3 cellular contexts compared by ENCODE assay signal in the genomic region with DNA sequence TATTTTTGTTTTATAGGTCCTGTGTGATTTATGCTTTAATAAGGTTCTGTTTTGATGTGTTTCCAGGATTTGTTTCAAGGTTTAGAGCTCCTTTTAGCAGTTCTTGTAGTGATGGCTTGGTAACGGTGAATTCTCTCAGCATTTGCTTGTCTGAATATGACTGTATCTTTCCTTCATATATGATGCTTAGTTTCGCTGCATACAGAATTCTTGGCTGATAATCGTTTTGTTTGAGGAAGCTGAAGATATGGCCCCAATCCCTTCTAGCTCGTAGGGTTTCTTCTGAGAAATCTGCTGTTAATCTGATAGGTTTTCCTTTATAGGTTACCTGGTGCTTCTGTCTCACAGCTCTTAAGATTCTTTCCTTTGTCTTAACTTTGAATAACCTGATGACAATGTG. TPM values are rescaled to one million over a fixed set of nuclear protein-coding genes. Genes with fewer than 3 reads are reported as not detected.
"Had no signal": no experiment of that assay in that cellular context is flagged by ENCODE, and none has a peak within 500 bp of the region (broad histone marks: within the 10 kb centered on the region; RNA-seq: fewer than 3 reads in every experiment).

No MANE protein-coding gene starts in this region.

RNA-seq across cellular contexts. Expression of gene RAB3C, which starts 20.0 kb away (rescaled TPM):
- total RNA-seq: GM23248, H4, HFFc6 had no signal
- polyA plus RNA-seq: GM23248 had no signal
